Comparison of ENCODE assay signal across 9 cellular contexts in the genomic region with DNA sequence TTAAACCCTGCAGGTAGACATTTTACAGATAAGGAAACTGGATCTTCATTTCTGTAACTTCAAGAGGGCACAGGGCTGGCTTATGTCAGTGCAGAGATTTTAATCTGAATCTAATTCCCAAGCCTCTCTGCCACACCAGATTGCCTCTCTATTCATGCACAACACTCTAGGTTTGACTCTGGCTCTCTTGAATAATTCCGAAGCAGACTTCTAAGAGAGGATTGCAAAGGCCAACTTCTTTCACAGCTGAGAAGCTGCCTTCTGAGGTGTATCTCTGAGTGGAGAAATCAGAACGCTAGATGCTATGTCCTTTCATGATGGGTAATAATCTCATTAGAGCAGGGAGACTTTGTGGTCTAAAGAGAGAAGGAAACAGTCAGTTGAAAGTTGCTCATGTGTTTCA. TPM values are rescaled to one million over a fixed set of nuclear protein-coding genes. Genes with fewer than 3 reads are reported as not detected.
DNase-seq lines count a peak whose midpoint lies in the region; ATAC-seq, FAIRE-seq and TF ChIP-seq lines count a peak whose summit lies in the region.
"Had no signal": no experiment of that assay in that cellular context is flagged by ENCODE, and none has a peak within 500 bp of the region (broad histone marks: within the 10 kb centered on the region; RNA-seq: fewer than 3 reads in every experiment).

No MANE protein-coding gene starts in this region.

- peak overlapping the region; percentile 64 for H3K27ac Mint-ChIP-seq in activated T-helper 1 cell treated with anti-CD3 and anti-CD28 coated beads, Interleukin-12 subunit alpha, Interleukin-12 subunit beta, Interleukin-2, Interleukin-4 antibody, amounts not matched to agents 30 ng/mL and 10 ng/mL and 1 ng/mL, durations not matched to agents 14 hours and 24 hours and 36 hours

- H3K9ac ChIP-seq in BLaER1, result peak overlapping the region; percentile 69

- H3K4me3 Mint-ChIP-seq in activated T-helper 1 cell treated with anti-CD3 and anti-CD28 coated beads, Interleukin-12 subunit alpha, Interleukin-12 subunit beta, Interleukin-2, Interleukin-4 antibody, amounts not matched to agents 30 ng/mL and 10 ng/mL and 1 ng/mL, durations not matched to agents 14 hours and 24 hours and 36 hours, result peak overlapping the region; percentile 53

- H3K4me1 ChIP-seq in BLaER1 (peaks cover 92% of the 10 kb centered on the region), gastrocnemius medialis (no peaks in the 10 kb centered on the region)

- H4K20me1 ChIP-seq in BLaER1, result peaks cover 8% of the 10 kb centered on the region; the same call in 1 of the 2 replicates

- no peak for TF ChIP-seq POLR2A in gastrocnemius medialis (IDR thresholded peaks at IDR 0.05)

- peaks cover 10% of the 10 kb centered on the region for H3K36me3 Mint-ChIP-seq in activated T-helper 1 cell treated with anti-CD3 and anti-CD28 coated beads, Interleukin-12 subunit alpha, Interleukin-12 subunit beta, Interleukin-2, Interleukin-4 antibody, amounts not matched to agents 30 ng/mL and 10 ng/mL and 1 ng/mL, durations not matched to agents 14 hours and 24 hours and 36 hours (ENCODE audit: low read depth)

- H3K27ac ChIP-seq in BLaER1 (peak overlapping the region; percentile 83), dorsolateral prefrontal cortex (peak overlapping the region in 4 of 59 donors; percentile 14 to 42 (median 27)), gastrocnemius medialis (no peak overlapping the region)

- H3K27me3 Mint-ChIP-seq in activated T-helper 1 cell treated with anti-CD3 and anti-CD28 coated beads, Interleukin-12 subunit alpha, Interleukin-12 subunit beta, Interleukin-2, Interleukin-4 antibody, amounts not matched to agents 30 ng/mL and 10 ng/mL and 1 ng/mL, durations not matched to agents 14 hours and 24 hours and 36 hours (ENCODE audit: insufficient read depth), result peaks cover 2% of the 10 kb centered on the region

- peaks cover 23% of the 10 kb centered on the region; the same call in 1 of the 2 replicates for H3K36me3 ChIP-seq in BLaER1
- H3K36me3 ChIP-seq in gastrocnemius medialis, result no peaks in the 10 kb centered on the region

- intact Hi-C loops in activated T-helper 1 cell treated with anti-CD3 and anti-CD28 coated beads, Interleukin-12 subunit alpha, Interleukin-12 subunit beta, Interleukin-2, Interleukin-4 antibody, amounts not matched to agents 30 ng/mL and 10 ng/mL and 1 ng/mL, durations not matched to agents 14 hours and 24 hours and 36 hours (cut with micrococcal nuclease), result loop anchor here (1.0 to 2.0 kb wide), 9 partner anchors 12 to 450 kb away; no protein-coding TSS in a partner anchor
- intact Hi-C loops in dorsolateral prefrontal cortex (cut with DNase I), result no loop called here
- intact Hi-C loops in gastrocnemius medialis (cut with DNase I; ENCODE audit: low total_unique reads), result no loop called here

- peaks cover 14% of the 10 kb centered on the region for H3K9me3 ChIP-seq in BLaER1
- no peaks in the 10 kb centered on the region for H3K9me3 ChIP-seq in gastrocnemius medialis

- peak; percentile 92 for FAIRE-seq in GM19239 (lab: Jason Lieb, UNC)

- H3K4me3 ChIP-seq in BLaER1 (peak overlapping the region; percentile 44), dorsolateral prefrontal cortex (no peak overlapping the region), gastrocnemius medialis (no peak overlapping the region)
- H3K4me3 ChIP-seq: skin epidermis had no signal

- peaks cover 70% of the 10 kb centered on the region for H3K4me1 Mint-ChIP-seq in activated T-helper 1 cell treated with anti-CD3 and anti-CD28 coated beads, Interleukin-12 subunit alpha, Interleukin-12 subunit beta, Interleukin-2, Interleukin-4 antibody, amounts not matched to agents 30 ng/mL and 10 ng/mL and 1 ng/mL, durations not matched to agents 14 hours and 24 hours and 36 hours (ENCODE audit: low read depth)

- no peak for TF ChIP-seq CTCF in dorsolateral prefrontal cortex (IDR thresholded peaks at IDR 0.05 in 54 of 56, conservative IDR thresholded peaks at IDR 0.05 in 2 of 56; ENCODE audit: low read depth in 1 of 56, partially characterized antibody in 56 of 56)
- no peak for TF ChIP-seq CTCF in gastrocnemius medialis (IDR thresholded peaks at IDR 0.05 in 4 of 5, conservative IDR thresholded peaks at IDR 0.05 in 1 of 5)

- ATAC-seq in HG03066 (IDR thresholded peaks at IDR 0.05; ENCODE audit: low read depth, unreplicated experiment) (peak; percentile 64), gastrocnemius medialis (no peak)

- DNase-seq in GM19239 (ENCODE audit: insufficient read length, low spot score) (no peak), mesenteric fat pad (ENCODE audit: low spot score) (no peak), dorsolateral prefrontal cortex (no peak), DMS153 (lab: John Stamatoyannopoulos, UW) (no peak), gastrocnemius medialis (no peak)
- no peak for DNase-seq in activated T-helper 1 cell treated with anti-CD3 and anti-CD28 coated beads, Interleukin-12 subunit alpha, Interleukin-12 subunit beta, Interleukin-2, Interleukin-4 antibody, amounts not matched to agents 30 ng/mL and 10 ng/mL and 1 ng/mL, durations not matched to agents 14 hours and 24 hours and 36 hours (ENCODE audit: low spot score)

- H3K27me3 ChIP-seq in BLaER1 (no peaks in the 10 kb centered on the region), dorsolateral prefrontal cortex (no peaks in the 10 kb centered on the region), gastrocnemius medialis (no peaks in the 10 kb centered on the region)

- in situ Hi-C loops in gastrocnemius medialis (cut with MboI; ENCODE audit: low sequenced_read_pairs in 4 of 4), result loop anchor here in 2 of 4 donors (10.0 to 25.0 kb wide), 3 partner anchors 119 to 346 kb away; no protein-coding TSS in a partner anchor

- H3K4me2 ChIP-seq in BLaER1, result peak overlapping the region; percentile 77

- peaks cover 10% of the 10 kb centered on the region for H3K9me3 Mint-ChIP-seq in activated T-helper 1 cell treated with anti-CD3 and anti-CD28 coated beads, Interleukin-12 subunit alpha, Interleukin-12 subunit beta, Interleukin-2, Interleukin-4 antibody, amounts not matched to agents 30 ng/mL and 10 ng/mL and 1 ng/mL, durations not matched to agents 14 hours and 24 hours and 36 hours

RNA-seq across cellular contexts. Expression of gene MGAT5, which starts 20.1 kb away (rescaled TPM):
- 25.8 and 26.2 TPM in 2 replicates for total RNA-seq in activated T-helper 1 cell treated with anti-CD3 and anti-CD28 coated beads, Interleukin-12 subunit alpha, Interleukin-12 subunit beta, Interleukin-2, Interleukin-4 antibody, amounts not matched to agents 30 ng/mL and 10 ng/mL and 1 ng/mL, durations not matched to agents 14 hours and 24 hours and 36 hours
- total RNA-seq in mesenteric fat pad (37.5 TPM), dorsolateral prefrontal cortex (10 to 100 TPM; 58.2 to 97.2 (median 74.5) TPM), gastrocnemius medialis (1 to 10 TPM; 3.0 to 4.9 (median 3.3) TPM)
